Comparison of ENCODE assay signal across 9 cellular contexts in the genomic region with DNA sequence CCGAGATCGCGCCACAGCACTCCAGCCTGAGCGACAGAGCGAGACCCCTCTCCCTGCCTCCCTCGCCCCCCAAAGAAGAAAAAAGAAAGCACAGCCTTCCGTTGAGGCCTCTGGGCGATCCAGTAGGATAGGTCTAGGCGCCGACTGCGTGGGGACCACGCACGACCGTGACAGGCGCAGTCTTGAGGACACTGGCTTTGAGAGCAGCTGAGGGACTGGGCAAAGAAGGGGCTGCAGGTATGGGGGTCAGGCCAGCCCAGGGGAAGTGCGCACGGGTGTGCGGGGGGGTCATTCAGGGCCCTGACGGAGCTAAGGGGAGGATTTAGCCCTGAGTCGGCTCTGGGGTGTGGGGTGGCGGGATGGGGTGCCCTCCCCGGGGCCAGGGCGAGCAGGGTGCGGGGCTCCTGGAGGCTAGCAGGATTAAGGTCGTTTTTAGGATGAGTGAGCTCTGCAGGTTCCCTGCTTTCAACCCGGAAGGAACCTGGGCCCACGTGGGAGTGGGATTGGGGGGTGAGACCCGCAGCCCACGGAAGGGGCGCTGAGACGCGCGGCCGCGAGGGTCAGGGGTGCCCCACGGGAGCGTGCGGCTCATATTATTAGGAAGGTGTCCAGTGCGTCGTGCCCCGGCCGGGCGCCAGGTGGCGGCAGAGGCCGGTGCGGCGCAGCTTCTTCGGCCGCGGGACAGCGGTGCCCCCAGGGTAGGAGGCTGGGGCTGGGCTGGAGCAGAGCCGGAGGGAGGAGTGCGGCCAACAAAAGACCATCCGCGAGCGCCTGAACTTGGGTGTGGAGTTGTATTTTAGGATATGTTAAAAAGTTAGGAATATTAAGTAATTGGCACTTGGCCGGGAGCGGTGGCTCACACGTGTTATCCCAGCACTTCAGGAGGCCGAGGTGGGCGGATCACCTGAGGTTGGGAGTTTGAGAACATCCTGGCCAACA. TPM values are rescaled to one million over a fixed set of nuclear protein-coding genes. Genes with fewer than 3 reads are reported as not detected.
DNase-seq lines count a peak whose midpoint lies in the region; ATAC-seq and TF ChIP-seq lines count a peak whose summit lies in the region.
"Had no signal": no experiment of that assay in that cellular context is flagged by ENCODE, and none has a peak within 500 bp of the region (broad histone marks: within the 10 kb centered on the region; RNA-seq: fewer than 3 reads in every experiment).

No MANE protein-coding gene starts in this region.

- H3K27me3 ChIP-seq in HAP-1 (ENCODE audit: low read depth), result no peaks in the 10 kb centered on the region
- no peaks in the 10 kb centered on the region for H3K27me3 ChIP-seq in body of pancreas
- H3K27me3 ChIP-seq in iPS-18a (ENCODE audit: control insufficient read depth, insufficient read depth, low read length), result no peaks in the 10 kb centered on the region
- H3K27me3 ChIP-seq in skeletal muscle tissue (ENCODE audit: control insufficient read depth in 3 of 3, insufficient read depth in 3 of 3, low read length in 3 of 3), result peaks cover 0 to 7% (median 3%) of the 10 kb centered on the region in 3 donors
- H3K27me3 ChIP-seq: BLaER1 treated with 17β-estradiol and CSF1 and Interleukin-3, amounts not matched to agents 10 nM and 100 nM had no signal

- H3K9me3 ChIP-seq in HAP-1 (no peaks in the 10 kb centered on the region), T-helper 17 cell (ENCODE audit: control insufficient read depth, low read length, poor library complexity, severe bottlenecking) (no peaks in the 10 kb centered on the region), body of pancreas (no peaks in the 10 kb centered on the region), iPS-18a (ENCODE audit: control insufficient read depth, low read depth, low read length) (peaks cover 3% of the 10 kb centered on the region), skeletal muscle tissue (ENCODE audit: control insufficient read depth in 3 of 3, low read length in 3 of 3) (peaks cover 0 to 3% (median 0%) of the 10 kb centered on the region in 3 donors)

- no peak for TF ChIP-seq POLR2A in body of pancreas (IDR thresholded peaks at IDR 0.05)

- no peak overlapping the region for H3K27ac ChIP-seq in body of pancreas
- H3K27ac ChIP-seq in iPS-18a (ENCODE audit: low read length), result no peak overlapping the region
- H3K27ac ChIP-seq in skeletal muscle tissue (ENCODE audit: low read depth, low read length), result no peak overlapping the region
- H3K27ac ChIP-seq: BLaER1 treated with 17β-estradiol and CSF1 and Interleukin-3, amounts not matched to agents 10 nM and 100 nM had no signal

- H3K4me1 ChIP-seq in HAP-1, result peaks cover 2% of the 10 kb centered on the region; the same call in 1 of the 2 replicates
- H3K4me1 ChIP-seq in body of pancreas, result peaks cover 11% of the 10 kb centered on the region
- no peaks in the 10 kb centered on the region for H3K4me1 ChIP-seq in iPS-18a (ENCODE audit: control insufficient read depth, low read depth, low read length)
- H3K4me1 ChIP-seq in skeletal muscle tissue (ENCODE audit: control insufficient read depth in 3 of 3, insufficient read depth in 3 of 3, low read length in 3 of 3), result peaks cover 3 to 9% (median 9%) of the 10 kb centered on the region in 3 donors

- peak overlapping the region; percentile 33 for H3K4me3 ChIP-seq in HAP-1
- H3K4me3 ChIP-seq in body of pancreas, result no peak overlapping the region
- H3K4me3 ChIP-seq in iPS-18a (ENCODE audit: low read length), result peak overlapping the region; percentile 39
- peak overlapping the region; percentile 30 to 52 (median 49) for H3K4me3 ChIP-seq in skeletal muscle tissue (ENCODE audit: low read length in 3 of 3)
- H3K4me3 ChIP-seq: BLaER1 treated with 17β-estradiol and CSF1 and Interleukin-3, amounts not matched to agents 10 nM and 100 nM had no signal

- peak overlapping the region; percentile 72 for H3K4me3 Mint-ChIP-seq in T-helper 17 cell

- H3K27ac Mint-ChIP-seq in T-helper 17 cell, result no peak overlapping the region

- no peak overlapping the region for H3K9ac ChIP-seq in iPS-18a (ENCODE audit: low read length)
- H3K9ac ChIP-seq in skeletal muscle tissue (ENCODE audit: low read depth in 1 of 3, low read length in 3 of 3), result peak overlapping the region in 1 of 3 donors; percentile 33
- H3K9ac ChIP-seq: BLaER1 treated with 17β-estradiol and CSF1 and Interleukin-3, amounts not matched to agents 10 nM and 100 nM had no signal

- H3K36me3 ChIP-seq in HAP-1 (replicated peaks) (no peaks in the 10 kb centered on the region), body of pancreas (replicated peaks in 1 of 2; ENCODE audit: insufficient read depth in 1 of 2, low read depth in 2 of 2) (no peaks in the 10 kb centered on the region), iPS-18a (ENCODE audit: control insufficient read depth, low read depth, low read length) (no peaks in the 10 kb centered on the region), skeletal muscle tissue (ENCODE audit: control insufficient read depth in 3 of 3, insufficient read depth in 3 of 3, low read length in 3 of 3) (no peaks in the 10 kb centered on the region)

- TF ChIP-seq CTCF in LNCAP (IDR thresholded peaks at IDR 0.05), result peak; percentile 97
- peak; percentile 78 to 98 (median 87) for TF ChIP-seq CTCF in body of pancreas (IDR thresholded peaks at IDR 0.05)

- ATAC-seq in T-helper 17 cell (peak; percentile 85), body of pancreas (peak; percentile 85)

- peaks cover 21% of the 10 kb centered on the region for H3K27me3 Mint-ChIP-seq in T-helper 17 cell

- DNase-seq in NCI-H1417 (lab: John Stamatoyannopoulos, UW) (peak; percentile 8 to 75 (median 72)), NCI-H1417 treated with DMSO at 0.1 percent for 48 hours (lab: John Stamatoyannopoulos, UW) (no peak), HAP-1 (ENCODE audit: low spot score in 2 of 2) (peak; percentile 51 to 83), T-helper 17 cell (peak; percentile 16 to 42 (median 39)), body of pancreas (peak; percentile 57 to 65 (median 58))

- H3K36me3 Mint-ChIP-seq in T-helper 17 cell (ENCODE audit: low read depth), result peaks cover 4% of the 10 kb centered on the region

- H3K4me1 Mint-ChIP-seq in T-helper 17 cell, result peaks cover 6% of the 10 kb centered on the region

- intact Hi-C loops in body of pancreas (cut with DNase I), result loop anchor here (5.0 to 10.0 kb wide), 2 partner anchors 63 to 185 kb away; no protein-coding TSS in a partner anchor

- WGBS in body of pancreas, 2 donors, result 7 to 17% methylated on average over 47 to 61 of the region's 61 CpGs

- in situ Hi-C loops in HAP-1 (cut with MboI; ENCODE audit: low sequenced_read_pairs), result no loop called here

RNA-seq across cellular contexts. Expression of gene ZNF236, which starts 20.5 kb away (rescaled TPM):
- total RNA-seq in T-helper 17 cell, result 10 to 100 TPM; 29.5 to 29.9 TPM
- total RNA-seq in body of pancreas, result 10 to 100 TPM in 1 of 2 donors, 1 to 10 TPM in 1; 9.6 to 22.7 TPM
- 17.2 TPM for total RNA-seq in skeletal muscle tissue

Comparison
In these comparisons a context has a peak if more than half of its experiments do, and no peak if none do; other contexts are left out.
1. H3K4me3 ChIP-seq: peak in HAP-1 (single experiment), iPS-18a (single experiment) and skeletal muscle tissue (3 of 3); none in body of pancreas (0 of 2).